In the genomic region with DNA sequence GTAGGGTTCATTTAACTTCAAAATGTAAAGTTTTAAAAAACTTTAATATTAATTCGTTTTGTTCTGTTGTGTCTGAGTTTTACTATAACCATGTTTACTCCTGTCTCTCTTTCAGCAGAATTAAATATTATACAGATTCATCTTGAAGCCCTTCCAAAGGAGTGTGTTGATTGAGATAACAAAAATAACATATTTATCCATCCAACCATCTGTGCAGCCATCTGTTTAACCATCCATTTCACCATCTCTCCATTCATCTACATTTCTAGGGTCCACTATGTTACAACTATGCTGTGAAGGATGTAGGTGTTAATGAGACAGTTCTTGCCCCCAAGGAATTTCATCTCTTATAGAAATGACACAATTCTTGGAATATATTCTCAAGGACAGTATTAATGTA, we compare ENCODE assay signal across 17 cellular contexts. TPM values are rescaled to one million over a fixed set of nuclear protein-coding genes. Genes with fewer than 3 reads are reported as not detected.
DNase-seq lines count a peak whose midpoint lies in the region; ATAC-seq and TF ChIP-seq lines count a peak whose summit lies in the region.
"Had no signal": no experiment of that assay in that cellular context is flagged by ENCODE, and none has a peak within 500 bp of the region (broad histone marks: within the 10 kb centered on the region; RNA-seq: fewer than 3 reads in every experiment).

No MANE protein-coding gene starts in this region.

- H3K27me3 ChIP-seq in osteoblast (ENCODE audit: insufficient read depth, low read length): no peaks in the 10 kb centered on the region

- no peak overlapping the region for H3K27ac ChIP-seq in osteoblast (ENCODE audit: low read depth, low read length)

- no peaks in the 10 kb centered on the region for H3K79me2 ChIP-seq in osteoblast (ENCODE audit: insufficient read depth, low read length)

- H3K4me1 ChIP-seq in osteoblast (ENCODE audit: insufficient read depth, low read length): no peaks in the 10 kb centered on the region

- DNase-seq in DMS 273 (lab: John Stamatoyannopoulos, UW; ENCODE audit: unreplicated experiment): peak; percentile 90
- peak; percentile 94 for DNase-seq in NCI-H1694 treated with DMSO at 0.1 percent for 48 hours (lab: John Stamatoyannopoulos, UW)
- DNase-seq in NCI-H524 (lab: John Stamatoyannopoulos, UW): peak; percentile 57 to 88
- peak; percentile 61 for DNase-seq in cerebellar cortex (ENCODE audit: low spot score)
- DNase-seq in stimulated activated naive CD4-positive, alpha-beta T cell treated with Interleukin-2 at 50 U/mL for 16 hours (lab: John Stamatoyannopoulos, UW): no peak
- no peak for DNase-seq in osteoblast (ENCODE audit: insufficient read length, low spot score, missing footprints)
- DNase-seq in left cardiac atrium: no peak
- no peak for DNase-seq in AG08395 (ENCODE audit: low spot score)
- DNase-seq: ACHN; Calu3; CD4-positive, alpha-beta T cell; DND-41; GF-D8; H7; IMR-90 had no signal

- no peak overlapping the region for H3K4me3 ChIP-seq in osteoblast (ENCODE audit: insufficient read depth, low read length)
- H3K4me3 ChIP-seq: GM23338 had no signal

- H3K9me3 ChIP-seq in osteoblast (ENCODE audit: low read depth, low read length): no peaks in the 10 kb centered on the region

- no peak for TF ChIP-seq CTCF in osteoblast (IDR thresholded peaks at IDR 0.05; ENCODE audit: extremely low read depth, low read depth, low read length)

- intact Hi-C loops in left cardiac atrium (cut with DNase I): no loop called here

- no peak for ATAC-seq in left cardiac atrium
- ATAC-seq: GM23338 had no signal

- H2AFZ ChIP-seq in osteoblast (ENCODE audit: low read length): no peak overlapping the region
- H2AFZ ChIP-seq: GM23338 had no signal

- no peaks in the 10 kb centered on the region for H4K20me1 ChIP-seq in osteoblast (ENCODE audit: insufficient read depth, low read length)

- no peaks in the 10 kb centered on the region for H3K36me3 ChIP-seq in osteoblast (ENCODE audit: insufficient read depth, low read length)

- no peak overlapping the region for H3K4me2 ChIP-seq in osteoblast (ENCODE audit: insufficient read depth, low read length)
- H3K4me2 ChIP-seq: GM23338 had no signal

RNA-seq across cellular contexts. Expression of a gene that starts 36.0 kb away (rescaled TPM):
- total RNA-seq in osteoblast: 204 and 219 TPM in 2 replicates
- 10 to 100 TPM; 34.1 to 49.6 TPM for total RNA-seq in left cardiac atrium
- total RNA-seq: B cell; CD4-positive, alpha-beta T cell had no signal

Comparison
In these comparisons a context has a peak if more than half of its experiments do, and no peak if none do; other contexts are left out.
1. DNase-seq: peak in DMS 273 (single experiment), NCI-H1694 treated with DMSO at 0.1 percent for 48 hours (single experiment), NCI-H524 (2 of 2) and cerebellar cortex (single experiment); none in stimulated activated naive CD4-positive, alpha-beta T cell treated with Interleukin-2 at 50 U/mL for 16 hours (single experiment), osteoblast (single experiment), left cardiac atrium (single experiment) and AG08395 (single experiment).